In genomic region chr10:74929197-74929596, GRCh38 we compare ENCODE assay signal across 19 cellular contexts.
A peak's percentile ranks its signal among the peaks of the same experiment; 100 is the strongest.
DNase-seq lines count a peak whose midpoint lies in the region; ATAC-seq and TF ChIP-seq lines count a peak whose summit lies in the region.
"Had no signal": no experiment of that assay in that cellular context is flagged by ENCODE, and none has a peak within 500 bp of the region (broad histone marks: within the 10 kb centered on the region; RNA-seq: fewer than 3 reads in every experiment).

No MANE protein-coding gene starts in this region.

- H3K4me1 ChIP-seq in heart left ventricle, result peaks cover 0 to 78% (median 44%) of the 10 kb centered on the region in 12 donors
- H3K4me1 ChIP-seq in mesenchymal stem cell (ENCODE audit: control insufficient read depth, insufficient read depth, low read depth, low read length), result peaks cover 7% of the 10 kb centered on the region
- H3K4me1 ChIP-seq in upper lobe of left lung, result peaks cover 37 to 63% (median 45%) of the 10 kb centered on the region in 4 donors
- H3K4me1 ChIP-seq in H9 (ENCODE audit: insufficient read depth, low read length), result peaks cover 3% of the 10 kb centered on the region; the same call in 1 of the 2 replicates

- no peak overlapping the region for H2BK5ac ChIP-seq in mesenchymal stem cell (ENCODE audit: low read depth, low read length, poor library complexity, severe bottlenecking)
- no peak overlapping the region for H2BK5ac ChIP-seq in H9 (ENCODE audit: insufficient read length, low read length)

- H3K18ac ChIP-seq in mesenchymal stem cell (ENCODE audit: low read depth in 1 of 2, low read length in 2 of 2) (no peak overlapping the region), H9 (ENCODE audit: insufficient read length, low read depth, low read length) (no peak overlapping the region)

- TF ChIP-seq CTCF in heart left ventricle (IDR thresholded peaks at IDR 0.05), result no peak
- no peak for TF ChIP-seq CTCF in choroid plexus epithelial cell (conservative IDR thresholded peaks at IDR 0.05; ENCODE audit: low read depth, low read length)
- TF ChIP-seq CTCF in upper lobe of left lung (IDR thresholded peaks at IDR 0.05), result no peak
- no peak for TF ChIP-seq CTCF in H9 (conservative IDR thresholded peaks at IDR 0.05)

- H3K23ac ChIP-seq in mesenchymal stem cell (ENCODE audit: low read length in 2 of 2) (no peak overlapping the region), H9 (ENCODE audit: insufficient read length, low read depth, low read length) (no peak overlapping the region)

- no peaks in the 10 kb centered on the region for H3K27me3 Mint-ChIP-seq in H9 (ENCODE audit: low read depth)
- H3K27me3 Mint-ChIP-seq: naive B cell had no signal

- H3K4me3 Mint-ChIP-seq in H9, result no peak overlapping the region
- H3K4me3 Mint-ChIP-seq: immature natural killer cell, naive B cell had no signal

- H4K5ac ChIP-seq in H9 (ENCODE audit: insufficient read length, low read depth, low read length), result no peak overlapping the region

- no peak for TF ChIP-seq EP300 in upper lobe of left lung (IDR thresholded peaks at IDR 0.05)

- H3K79me2 ChIP-seq in H9 (ENCODE audit: insufficient read depth, low read length), result peaks cover 1% of the 10 kb centered on the region; the same call in 1 of the 2 replicates

- peak overlapping the region in 9 of 12 donors; percentile 1 to 76 (median 10) for H3K27ac ChIP-seq in heart left ventricle
- no peak overlapping the region for H3K27ac ChIP-seq in mesenchymal stem cell (ENCODE audit: low read length, poor library complexity, severe bottlenecking)
- peak overlapping the region; percentile 26 to 83 (median 48) for H3K27ac ChIP-seq in upper lobe of left lung
- no peak overlapping the region for H3K27ac ChIP-seq in H9 (ENCODE audit: insufficient read length, low read depth, low read length)
- H3K27ac ChIP-seq: epithelial cell of prostate had no signal

- TF ChIP-seq POLR2A in heart left ventricle (IDR thresholded peaks at IDR 0.05), result no peak
- TF ChIP-seq POLR2A in upper lobe of left lung (IDR thresholded peaks at IDR 0.05), result no peak

- H3K56ac ChIP-seq in H9 (ENCODE audit: insufficient read length, low read depth, low read length), result no peak overlapping the region

- H3K36me3 ChIP-seq in heart left ventricle (no peaks in the 10 kb centered on the region), mesenchymal stem cell (ENCODE audit: control insufficient read depth in 1 of 2, insufficient read depth in 2 of 2, low read depth in 1 of 2, low read length in 2 of 2) (no peaks in the 10 kb centered on the region), upper lobe of left lung (no peaks in the 10 kb centered on the region)

- no peak overlapping the region for H2BK120ac ChIP-seq in mesenchymal stem cell (ENCODE audit: low read depth, low read length)
- H2BK120ac ChIP-seq in H9 (ENCODE audit: low read depth, low read length, poor library complexity, severe bottlenecking), result no peak overlapping the region

- no peak overlapping the region for H4K91ac ChIP-seq in mesenchymal stem cell (ENCODE audit: low read length)
- H4K91ac ChIP-seq in H9 (ENCODE audit: insufficient read length, low read depth, low read length), result no peak overlapping the region

- H3K9ac ChIP-seq in mesenchymal stem cell (ENCODE audit: low read length), result peak overlapping the region; percentile 83
- H3K9ac ChIP-seq in H9 (ENCODE audit: extremely low read depth, insufficient read length, low read length), result no peak overlapping the region

- H3K9me3 Mint-ChIP-seq in H9, result no peaks in the 10 kb centered on the region
- H3K9me3 Mint-ChIP-seq: activated T-helper 2 cell treated with anti-CD3 and anti-CD28 coated beads, Interferon-gamma antibody, Interleukin-2, Interleukin-4, amounts not matched to agents 10 μg/mL and 5 μg/mL and 100 μg/mL, durations not matched to agents 14 hours and 24 hours and 36 hours; immature natural killer cell; naive B cell had no signal

- H2AFZ ChIP-seq in mesenchymal stem cell (ENCODE audit: low read depth, low read length), result no peak overlapping the region
- H2AFZ ChIP-seq in H9 (ENCODE audit: low read length), result no peak overlapping the region

- H2BK15ac ChIP-seq in mesenchymal stem cell (ENCODE audit: low read depth, poor library complexity, severe bottlenecking) (no peak overlapping the region), H9 (ENCODE audit: low read depth, low read length) (no peak overlapping the region)

- peaks cover 13% of the 10 kb centered on the region for H3K79me1 ChIP-seq in mesenchymal stem cell (replicated peaks; ENCODE audit: low read length, poor library complexity, severe bottlenecking)
- H3K79me1 ChIP-seq in H9 (ENCODE audit: insufficient read depth, low read depth, low read length, poor library complexity, severe bottlenecking), result no peaks in the 10 kb centered on the region

- H3K27ac Mint-ChIP-seq in H9, result no peak overlapping the region
- H3K27ac Mint-ChIP-seq: activated T-helper 2 cell treated with anti-CD3 and anti-CD28 coated beads, Interferon-gamma antibody, Interleukin-2, Interleukin-4, amounts not matched to agents 10 μg/mL and 5 μg/mL and 100 μg/mL, durations not matched to agents 14 hours and 24 hours and 36 hours; immature natural killer cell; naive B cell had no signal

- H3K4me2 ChIP-seq in mesenchymal stem cell (ENCODE audit: low read length, poor library complexity, severe bottlenecking), result no peak overlapping the region
- H3K4me2 ChIP-seq in H9 (ENCODE audit: insufficient read depth, insufficient read length, low read length), result no peak overlapping the region

- H3K4me3 ChIP-seq in heart left ventricle, result no peak overlapping the region
- no peak overlapping the region for H3K4me3 ChIP-seq in choroid plexus epithelial cell (ENCODE audit: low read depth, low read length)
- peak overlapping the region in 1 of 2 experiments; percentile 13 for H3K4me3 ChIP-seq in mesenchymal stem cell (ENCODE audit: insufficient read depth in 1 of 2, low read depth in 1 of 2, low read length in 2 of 2)
- no peak overlapping the region for H3K4me3 ChIP-seq in upper lobe of left lung

- H4K8ac ChIP-seq in mesenchymal stem cell (ENCODE audit: low read length), result no peak overlapping the region
- no peak overlapping the region for H4K8ac ChIP-seq in H9 (replicated peaks; ENCODE audit: insufficient read length, low read depth, low read length)

- no peaks in the 10 kb centered on the region for H3K23me2 ChIP-seq in H9 (ENCODE audit: insufficient read length, low read depth, low read length, poor library complexity, severe bottlenecking)

- H3K27me3 ChIP-seq in heart left ventricle (no peaks in the 10 kb centered on the region), mesenchymal stem cell (ENCODE audit: control insufficient read depth in 1 of 2, insufficient read depth in 1 of 2, low read length in 2 of 2) (no peaks in the 10 kb centered on the region), upper lobe of left lung (no peaks in the 10 kb centered on the region), H9 (ENCODE audit: insufficient read depth, low read length) (no peaks in the 10 kb centered on the region)

- 67 to 78% (median 73%) methylated on average over 5 of the region's 5 CpGs for WGBS in heart left ventricle, 4 donors
- WGBS in mesenchymal stem cell, result 86% methylated on average over 1 of the region's 5 CpGs
- WGBS in upper lobe of left lung, 2 donors, result 52 to 65% methylated on average over 5 of the region's 5 CpGs
- no CpG with 5 or more reads among the region's 5 CpGs for WGBS in H9 (ENCODE audit: extremely low coverage, insufficient read length, low lambda C conversion rate)

- H4K20me1 ChIP-seq in H9 (ENCODE audit: control insufficient read depth, insufficient read depth, insufficient read length), result no peaks in the 10 kb centered on the region

- H3K36me3 Mint-ChIP-seq in H9 (ENCODE audit: insufficient read depth in 1 of 3, low read depth in 3 of 3), result no peaks in the 10 kb centered on the region
- H3K36me3 Mint-ChIP-seq: immature natural killer cell had no signal

- H3K4me1 Mint-ChIP-seq in H9, result peaks cover 12 to 17% of the 10 kb centered on the region in 2 experiments

- no peak for ATAC-seq in heart left ventricle
- no peak for ATAC-seq in left ventricle myocardium superior
- ATAC-seq in upper lobe of left lung (ENCODE audit: low FRiP score in 2 of 2), result peak in 1 of 2 donors; percentile 41

- H2AK5ac ChIP-seq in mesenchymal stem cell (ENCODE audit: low read length, severe bottlenecking) (no peak overlapping the region), H9 (ENCODE audit: insufficient read length, low read length) (no peak overlapping the region)

- intact Hi-C loops in heart left ventricle (cut with DNase I) (no loop called here), left ventricle myocardium superior (cut with micrococcal nuclease) (no loop called here), posterior vena cava (cut with DNase I) (no loop called here)

- H3K9me3 ChIP-seq in heart left ventricle, result no peaks in the 10 kb centered on the region
- no peaks in the 10 kb centered on the region for H3K9me3 ChIP-seq in mesenchymal stem cell (ENCODE audit: control insufficient read depth, low read length)
- H3K9me3 ChIP-seq in upper lobe of left lung, result no peaks in the 10 kb centered on the region
- no peaks in the 10 kb centered on the region for H3K9me3 ChIP-seq in H9 (ENCODE audit: control insufficient read depth, low read depth, low read length)

- no peak overlapping the region for H2BK20ac ChIP-seq in H9 (ENCODE audit: low read depth, low read length, poor library complexity, severe bottlenecking)

- H3K4ac ChIP-seq in mesenchymal stem cell (ENCODE audit: low read depth in 1 of 2, low read length in 2 of 2) (no peak overlapping the region), H9 (ENCODE audit: low read depth, low read length) (no peak overlapping the region)

- H3K14ac ChIP-seq in mesenchymal stem cell (ENCODE audit: low read length in 2 of 2) (no peak overlapping the region), H9 (ENCODE audit: insufficient read depth, low read length) (no peak overlapping the region)

- DNase-seq in heart left ventricle (no peak), left ventricle myocardium superior (no peak), choroid plexus epithelial cell (ENCODE audit: low read depth) (peak; percentile 67), mesenchymal stem cell (peak; percentile 28), upper lobe of left lung (no peak), posterior vena cava (ENCODE audit: low spot score) (no peak), H9 (no peak), inferior parietal cortex (ENCODE audit: extremely low spot score) (no peak)
- DNase-seq: 8988T; activated CD4-positive, alpha-beta T cell treated with anti-CD3 and anti-CD28 coated beads, Interleukin-2, amount 50 U/mL, for 4 hours; COR-L47; immature natural killer cell; KBM-7; naive B cell; NCI-H146; NCI-H774; T-helper 9 cell had no signal

- H2BK12ac ChIP-seq in mesenchymal stem cell (ENCODE audit: low read length in 2 of 2) (no peak overlapping the region), H9 (ENCODE audit: insufficient read length, low read depth, low read length) (no peak overlapping the region)

- H3T11ph ChIP-seq in H9 (ENCODE audit: low read length), result no peak overlapping the region

Comparison
In these comparisons a context has a peak if more than half of its experiments do, and no peak if none do; other contexts are left out.
1. DNase-seq: peak in choroid plexus epithelial cell (single experiment) and mesenchymal stem cell (single experiment); none in heart left ventricle (0 of 5), left ventricle myocardium superior (single experiment), upper lobe of left lung (0 of 2), posterior vena cava (single experiment), H9 (single experiment) and inferior parietal cortex (single experiment).
2. H3K27ac ChIP-seq: peak in heart left ventricle (9 of 12) and upper lobe of left lung (4 of 4); none in mesenchymal stem cell (single experiment) and H9 (single experiment).